Comparison of ENCODE assay signal across 8 cellular contexts in genomic region chr12:113980537-113981337, GRCh38. TPM values are rescaled to one million over a fixed set of nuclear protein-coding genes. Genes with fewer than 3 reads are reported as not detected.
DNase-seq lines count a peak whose midpoint lies in the region; ATAC-seq and TF ChIP-seq lines count a peak whose summit lies in the region.

No MANE protein-coding gene starts in this region.

- CTCF ChIA-PET in activated CD4-positive, alpha-beta T cell treated with anti-CD3 and anti-CD28 coated beads, Interleukin-2, amount 10 ng/mL, durations not matched to agents 7 days and 5 days (lab: Charles Lee), result interaction anchor here (0.8 to 1.7 kb wide), 9 partner anchors 10 to 1949 kb away, joined by 3 to 18 read pairs (median 4); partner anchors contain the start of gene RBM19

- peaks cover 30% of the 10 kb centered on the region for H3K27me3 Mint-ChIP-seq in HFFc6 (ENCODE audit: insufficient read depth)
- no peaks in the 10 kb centered on the region for H3K27me3 Mint-ChIP-seq in activated CD4-positive, alpha-beta T cell treated with anti-CD3 and anti-CD28 coated beads, Interleukin-2, amount 10 ng/mL, durations not matched to agents 7 days and 5 days

- no peaks in the 10 kb centered on the region for H3K4me1 Mint-ChIP-seq in HFFc6 (ENCODE audit: low read depth)
- H3K4me1 Mint-ChIP-seq in activated CD4-positive, alpha-beta T cell treated with anti-CD3 and anti-CD28 coated beads, Interleukin-2, amount 10 ng/mL, durations not matched to agents 7 days and 5 days, result no peaks in the 10 kb centered on the region

- H3K4me3 ChIP-seq in foreskin fibroblast (ENCODE audit: low read depth in 1 of 2, low read length in 2 of 2), result no peak overlapping the region

- no peak overlapping the region for H3K4me3 Mint-ChIP-seq in HFFc6
- H3K4me3 Mint-ChIP-seq in activated CD4-positive, alpha-beta T cell treated with anti-CD3 and anti-CD28 coated beads, Interleukin-2, amount 10 ng/mL, durations not matched to agents 7 days and 5 days, result no peak overlapping the region

- ATAC-seq in omental fat pad (ENCODE audit: low FRiP score) (no peak), HG03432 (IDR thresholded peaks at IDR 0.05; ENCODE audit: unreplicated experiment) (no peak)

- POLR2A ChIA-PET in activated CD4-positive, alpha-beta T cell treated with anti-CD3 and anti-CD28 coated beads, Interleukin-2, amount 10 ng/mL, durations not matched to agents 7 days and 5 days (lab: Charles Lee), result interaction anchor here (1.0 kb wide), 1 partner anchor 14 kb away, joined by 3 read pairs; no protein-coding TSS in a partner anchor

- DNase-seq in DMS114 treated with DMSO at 0.1 percent for 48 hours (lab: John Stamatoyannopoulos, UW; ENCODE audit: unreplicated experiment) (peak; percentile 51), HFFc6 (peak; percentile 55), NCI-H2227 treated with DMSO at 0.1 percent for 48 hours (lab: John Stamatoyannopoulos, UW) (peak; percentile 54), foreskin fibroblast (peak; percentile 57 to 89), omental fat pad (ENCODE audit: low spot score) (no peak), mesenteric fat pad (ENCODE audit: low spot score) (no peak)
- peak; percentile 28 for DNase-seq in activated CD4-positive, alpha-beta T cell treated with anti-CD3 and anti-CD28 coated beads, Interleukin-2, amount 10 ng/mL, durations not matched to agents 7 days and 5 days

- TF ChIP-seq CTCF in HFFc6 (IDR thresholded peaks at IDR 0.05) (peak; percentile 99), foreskin fibroblast (IDR thresholded peaks at IDR 0.05; ENCODE audit: low read depth, low read length) (peak; percentile 92), omental fat pad (IDR thresholded peaks at IDR 0.05) (peak in 2 of 3 donors; percentile 63 to 71)

- no peak overlapping the region for H3K27ac Mint-ChIP-seq in HFFc6
- no peak overlapping the region for H3K27ac Mint-ChIP-seq in activated CD4-positive, alpha-beta T cell treated with anti-CD3 and anti-CD28 coated beads, Interleukin-2, amount 10 ng/mL, durations not matched to agents 7 days and 5 days

- H3K9me3 Mint-ChIP-seq in HFFc6, result no peaks in the 10 kb centered on the region
- H3K9me3 Mint-ChIP-seq in activated CD4-positive, alpha-beta T cell treated with anti-CD3 and anti-CD28 coated beads, Interleukin-2, amount 10 ng/mL, durations not matched to agents 7 days and 5 days, result no peaks in the 10 kb centered on the region

- no peaks in the 10 kb centered on the region for H3K36me3 Mint-ChIP-seq in HFFc6 (ENCODE audit: low read depth)
- H3K36me3 Mint-ChIP-seq in activated CD4-positive, alpha-beta T cell treated with anti-CD3 and anti-CD28 coated beads, Interleukin-2, amount 10 ng/mL, durations not matched to agents 7 days and 5 days (ENCODE audit: low read depth), result no peaks in the 10 kb centered on the region

RNA-seq across cellular contexts. Expression of gene RBM19, which starts 14.6 kb away (rescaled TPM):
- total RNA-seq in HFFc6 (2021; fragmentation: NEBNext Ultra II Directional; extraction: Animal tissue kit (Norgen Biotek cat#: 25700)), result 10 to 100 TPM; 27.8 to 34.8 (median 29.8) TPM
- total RNA-seq in activated CD4-positive, alpha-beta T cell treated with anti-CD3 and anti-CD28 coated beads, Interleukin-2, amount 10 ng/mL, durations not matched to agents 7 days and 5 days, result 10 to 100 TPM; 36.0 to 39.0 TPM
- total RNA-seq in omental fat pad, result 10 to 100 TPM; 24.3 to 41.6 (median 28.7) TPM
- 30.4 TPM for total RNA-seq in mesenteric fat pad

Comparison
In these comparisons a context has a peak if more than half of its experiments do, and no peak if none do; other contexts are left out.
1. DNase-seq: peak in DMS114 treated with DMSO at 0.1 percent for 48 hours (single experiment), HFFc6 (single experiment), NCI-H2227 treated with DMSO at 0.1 percent for 48 hours (single experiment), activated CD4-positive, alpha-beta T cell treated with anti-CD3 and anti-CD28 coated beads, Interleukin-2, amount 10 ng/mL, durations not matched to agents 7 days and 5 days (single experiment) and foreskin fibroblast (2 of 2); none in omental fat pad (single experiment) and mesenteric fat pad (single experiment).
2. Peak in every context shown above with its lines, with median percentiles within 50 percentile points of each other: CTCF ChIP-seq.